ENCODE assay signal across 12 cellular contexts in genomic region chr9:18906656-18907395, GRCh38.
DNase-seq lines count a peak whose midpoint lies in the region; ATAC-seq, FAIRE-seq and TF ChIP-seq lines count a peak whose summit lies in the region.
"Had no signal": no experiment of that assay in that cellular context is flagged by ENCODE, and none has a peak within 500 bp of the region (broad histone marks: within the 10 kb centered on the region; RNA-seq: fewer than 3 reads in every experiment).

No MANE protein-coding gene starts in this region.

- ATAC-seq in HG03520 (IDR thresholded peaks at IDR 0.05; ENCODE audit: unreplicated experiment) = no peak
- ATAC-seq: left lobe of liver had no signal

- no peak overlapping the region for H4K5ac ChIP-seq in H9 (ENCODE audit: insufficient read length, low read depth, low read length)

- TF ChIP-seq CTCF in astrocyte (IDR thresholded peaks at IDR 0.05; ENCODE audit: insufficient read depth, low read depth, low read length) (no peak), H9 (conservative IDR thresholded peaks at IDR 0.05) (no peak)

- H3K36me3 ChIP-seq in astrocyte (ENCODE audit: insufficient read depth, low read length) = peaks cover 11% of the 10 kb centered on the region
- peaks cover 0 to 89% of the 10 kb centered on the region in 2 experiments for H3K36me3 ChIP-seq in mesenchymal stem cell (ENCODE audit: control insufficient read depth in 1 of 2, insufficient read depth in 2 of 2, low read depth in 1 of 2, low read length in 2 of 2)

- H3K23me2 ChIP-seq in H9 (ENCODE audit: insufficient read length, low read depth, low read length, poor library complexity, severe bottlenecking) = no peaks in the 10 kb centered on the region

- no peak overlapping the region for H3K14ac ChIP-seq in mesenchymal stem cell (ENCODE audit: low read length in 2 of 2)
- no peak overlapping the region for H3K14ac ChIP-seq in H9 (ENCODE audit: insufficient read depth, low read length)

- H2AK5ac ChIP-seq in mesenchymal stem cell (ENCODE audit: low read length, severe bottlenecking) (peak overlapping the region; percentile 19), H9 (ENCODE audit: insufficient read length, low read length) (no peak overlapping the region)

- H3K4me3 Mint-ChIP-seq in astrocyte (ENCODE audit: unreplicated experiment) (no peak overlapping the region), H9 (no peak overlapping the region)
- H3K4me3 Mint-ChIP-seq: activated CD4-positive, alpha-beta T cell treated with anti-CD3 and anti-CD28 coated beads, Interleukin-2, amount 10 ng/mL, durations not matched to agents 24 days and 14 days had no signal

- no peaks in the 10 kb centered on the region for H3K9me3 ChIP-seq in astrocyte (ENCODE audit: insufficient read depth, low read depth, low read length)
- no peaks in the 10 kb centered on the region for H3K9me3 ChIP-seq in mesenchymal stem cell (ENCODE audit: control insufficient read depth, low read length)
- H3K9me3 ChIP-seq in H9 (ENCODE audit: control insufficient read depth, low read depth, low read length) = no peaks in the 10 kb centered on the region

- H4K91ac ChIP-seq in mesenchymal stem cell (ENCODE audit: low read length) = no peak overlapping the region
- no peak overlapping the region for H4K91ac ChIP-seq in H9 (ENCODE audit: insufficient read length, low read depth, low read length)

- peaks cover 32% of the 10 kb centered on the region for H3K4me1 Mint-ChIP-seq in astrocyte (ENCODE audit: low read depth, unreplicated experiment)
- H3K4me1 Mint-ChIP-seq in H9 = peaks cover 13 to 23% of the 10 kb centered on the region in 2 experiments
- H3K4me1 Mint-ChIP-seq: activated CD4-positive, alpha-beta T cell treated with anti-CD3 and anti-CD28 coated beads, Interleukin-2, amount 10 ng/mL, durations not matched to agents 24 days and 14 days had no signal

- no peak overlapping the region for H2BK12ac ChIP-seq in mesenchymal stem cell (ENCODE audit: low read length in 2 of 2)
- H2BK12ac ChIP-seq in H9 (ENCODE audit: insufficient read length, low read depth, low read length) = no peak overlapping the region

- H4K20me1 ChIP-seq in astrocyte (ENCODE audit: insufficient read depth, low read length) (no peaks in the 10 kb centered on the region), H9 (ENCODE audit: control insufficient read depth, insufficient read depth, insufficient read length) (no peaks in the 10 kb centered on the region)

- H3K79me1 ChIP-seq in mesenchymal stem cell (replicated peaks; ENCODE audit: low read length, poor library complexity, severe bottlenecking) (no peaks in the 10 kb centered on the region), H9 (ENCODE audit: insufficient read depth, low read depth, low read length, poor library complexity, severe bottlenecking) (no peaks in the 10 kb centered on the region)

- peaks cover 8% of the 10 kb centered on the region for H3K9me3 Mint-ChIP-seq in astrocyte (ENCODE audit: unreplicated experiment)
- peaks cover 0 to 11% of the 10 kb centered on the region in 2 experiments; a peak in 2 of 5 replicates for H3K9me3 Mint-ChIP-seq in H9
- H3K9me3 Mint-ChIP-seq: activated CD4-positive, alpha-beta T cell treated with anti-CD3 and anti-CD28 coated beads, Interleukin-2, amount 10 ng/mL, durations not matched to agents 24 days and 14 days had no signal

- H3K18ac ChIP-seq in mesenchymal stem cell (ENCODE audit: low read depth in 1 of 2, low read length in 2 of 2) (no peak overlapping the region), H9 (ENCODE audit: insufficient read length, low read depth, low read length) (no peak overlapping the region)

- H3K27me3 ChIP-seq in astrocyte (ENCODE audit: insufficient read depth, low read length) (no peaks in the 10 kb centered on the region), mesenchymal stem cell (ENCODE audit: control insufficient read depth in 1 of 2, insufficient read depth in 1 of 2, low read length in 2 of 2) (no peaks in the 10 kb centered on the region), H9 (ENCODE audit: insufficient read depth, low read length) (no peaks in the 10 kb centered on the region)

- H3K27me3 Mint-ChIP-seq in astrocyte (ENCODE audit: low read depth, unreplicated experiment) = no peaks in the 10 kb centered on the region
- H3K27me3 Mint-ChIP-seq in H9 (ENCODE audit: low read depth) = no peaks in the 10 kb centered on the region

- peak; percentile 62 for FAIRE-seq in astrocyte (lab: Jason Lieb, UNC)

- H2BK5ac ChIP-seq in mesenchymal stem cell (ENCODE audit: low read depth, low read length, poor library complexity, severe bottlenecking) (peak overlapping the region; percentile 34), H9 (ENCODE audit: insufficient read length, low read length) (no peak overlapping the region)

- H3K4me1 ChIP-seq in astrocyte (ENCODE audit: insufficient read depth, low read length) = peaks cover 44% of the 10 kb centered on the region
- H3K4me1 ChIP-seq in mesenchymal stem cell (ENCODE audit: control insufficient read depth, insufficient read depth, low read depth, low read length) = peaks cover 43% of the 10 kb centered on the region
- no peaks in the 10 kb centered on the region; the same call in 1 of the 2 replicates for H3K4me1 ChIP-seq in H9 (ENCODE audit: insufficient read depth, low read length)

- 94% methylated on average over 7 of the region's 9 CpGs for whole genome bisulfite sequencing in mesenchymal stem cell
- WGBS in H9 (ENCODE audit: extremely low coverage, insufficient read length, low lambda C conversion rate) = no CpG with 5 or more reads among the region's 9 CpGs

- H3K27ac Mint-ChIP-seq in astrocyte (ENCODE audit: unreplicated experiment) (no peak overlapping the region), H9 (no peak overlapping the region; a peak in 1 of 7 replicates)
- H3K27ac Mint-ChIP-seq: activated CD4-positive, alpha-beta T cell treated with anti-CD3 and anti-CD28 coated beads, Interleukin-2, amount 10 ng/mL, durations not matched to agents 24 days and 14 days had no signal

- H3T11ph ChIP-seq in H9 (ENCODE audit: low read length) = no peak overlapping the region

- H3K79me2 ChIP-seq in astrocyte (ENCODE audit: insufficient read depth, low read length) = no peaks in the 10 kb centered on the region
- no peaks in the 10 kb centered on the region for H3K79me2 ChIP-seq in H9 (ENCODE audit: insufficient read depth, low read length)

- H2BK120ac ChIP-seq in mesenchymal stem cell (ENCODE audit: low read depth, low read length) (no peak overlapping the region), H9 (ENCODE audit: low read depth, low read length, poor library complexity, severe bottlenecking) (no peak overlapping the region)

- no peak overlapping the region for H2BK20ac ChIP-seq in H9 (ENCODE audit: low read depth, low read length, poor library complexity, severe bottlenecking)

- H2AFZ ChIP-seq in astrocyte (ENCODE audit: low read depth, low read length) (no peak overlapping the region), mesenchymal stem cell (ENCODE audit: low read depth, low read length) (no peak overlapping the region), H9 (ENCODE audit: low read length) (no peak overlapping the region)

- H3K23ac ChIP-seq in mesenchymal stem cell (ENCODE audit: low read length in 2 of 2) (no peak overlapping the region), H9 (ENCODE audit: insufficient read length, low read depth, low read length) (no peak overlapping the region)

- H3K36me3 Mint-ChIP-seq in astrocyte (ENCODE audit: low read depth, unreplicated experiment) = no peaks in the 10 kb centered on the region
- H3K36me3 Mint-ChIP-seq in H9 (ENCODE audit: insufficient read depth in 1 of 3, low read depth in 3 of 3) = peaks cover 0 to 8% (median 1%) of the 10 kb centered on the region in 3 experiments; a peak in 3 of 7 replicates

- H2BK15ac ChIP-seq in mesenchymal stem cell (ENCODE audit: low read depth, poor library complexity, severe bottlenecking) (no peak overlapping the region), H9 (ENCODE audit: low read depth, low read length) (no peak overlapping the region)

- no peak overlapping the region for H4K8ac ChIP-seq in mesenchymal stem cell (ENCODE audit: low read length)
- no peak overlapping the region for H4K8ac ChIP-seq in H9 (replicated peaks; ENCODE audit: insufficient read length, low read depth, low read length)

- H3K4ac ChIP-seq in mesenchymal stem cell (ENCODE audit: low read depth in 1 of 2, low read length in 2 of 2) (no peak overlapping the region), H9 (ENCODE audit: low read depth, low read length) (no peak overlapping the region)

- H3K4me3 ChIP-seq in astrocyte (ENCODE audit: insufficient read depth, low read depth, low read length) (no peak overlapping the region), mesenchymal stem cell (ENCODE audit: insufficient read depth in 1 of 2, low read depth in 1 of 2, low read length in 2 of 2) (no peak overlapping the region)

- no peak overlapping the region for H3K9ac ChIP-seq in astrocyte (ENCODE audit: low read length)
- no peak overlapping the region for H3K9ac ChIP-seq in mesenchymal stem cell (ENCODE audit: low read length)
- H3K9ac ChIP-seq in H9 (ENCODE audit: extremely low read depth, insufficient read length, low read length) = no peak overlapping the region

- H3K4me2 ChIP-seq in astrocyte (ENCODE audit: low read length) (peak overlapping the region; percentile 75), mesenchymal stem cell (ENCODE audit: low read length, poor library complexity, severe bottlenecking) (no peak overlapping the region), H9 (ENCODE audit: insufficient read depth, insufficient read length, low read length) (no peak overlapping the region)

- DNase-seq in DMS53 treated with DMSO at 0.1 percent for 48 hours (lab: John Stamatoyannopoulos, UW; ENCODE audit: unreplicated experiment) = peak; percentile 2
- peak; percentile 31 for DNase-seq in HS-5 (ENCODE audit: low read depth)
- DNase-seq in astrocyte (ENCODE audit: low read depth) = peak; percentile 52
- DNase-seq in mesenchymal stem cell = peak; percentile 33
- DNase-seq in DMS153 treated with DMSO at 0.1 percent for 48 hours (lab: John Stamatoyannopoulos, UW; ENCODE audit: unreplicated experiment) = no peak
- DNase-seq in GM19238 (ENCODE audit: insufficient read length, low spot score) = no peak
- no peak for DNase-seq in H9
- DNase-seq: activated CD4-positive, alpha-beta T cell treated with anti-CD3 and anti-CD28 coated beads, Interleukin-2, amount 10 ng/mL, durations not matched to agents 24 days and 14 days; NCI-H2029; SHP77 treated with DMSO at 0.1 percent for 48 hours had no signal

- H3K56ac ChIP-seq in H9 (ENCODE audit: insufficient read length, low read depth, low read length) = no peak overlapping the region

- H3K27ac ChIP-seq in astrocyte (ENCODE audit: low read depth, low read length) (peak overlapping the region; percentile 83), mesenchymal stem cell (ENCODE audit: low read length, poor library complexity, severe bottlenecking) (peak overlapping the region; percentile 54), H9 (ENCODE audit: insufficient read length, low read depth, low read length) (no peak overlapping the region)

Comparison
In these comparisons a context has a peak if more than half of its experiments do, and no peak if none do; other contexts are left out.
1. DNase-seq: peak in DMS53 treated with DMSO at 0.1 percent for 48 hours (single experiment), HS-5 (single experiment), astrocyte (single experiment) and mesenchymal stem cell (single experiment); none in DMS153 treated with DMSO at 0.1 percent for 48 hours (single experiment), GM19238 (single experiment) and H9 (single experiment).